ENCODE assay signal across 13 cellular contexts in the genomic region with DNA sequence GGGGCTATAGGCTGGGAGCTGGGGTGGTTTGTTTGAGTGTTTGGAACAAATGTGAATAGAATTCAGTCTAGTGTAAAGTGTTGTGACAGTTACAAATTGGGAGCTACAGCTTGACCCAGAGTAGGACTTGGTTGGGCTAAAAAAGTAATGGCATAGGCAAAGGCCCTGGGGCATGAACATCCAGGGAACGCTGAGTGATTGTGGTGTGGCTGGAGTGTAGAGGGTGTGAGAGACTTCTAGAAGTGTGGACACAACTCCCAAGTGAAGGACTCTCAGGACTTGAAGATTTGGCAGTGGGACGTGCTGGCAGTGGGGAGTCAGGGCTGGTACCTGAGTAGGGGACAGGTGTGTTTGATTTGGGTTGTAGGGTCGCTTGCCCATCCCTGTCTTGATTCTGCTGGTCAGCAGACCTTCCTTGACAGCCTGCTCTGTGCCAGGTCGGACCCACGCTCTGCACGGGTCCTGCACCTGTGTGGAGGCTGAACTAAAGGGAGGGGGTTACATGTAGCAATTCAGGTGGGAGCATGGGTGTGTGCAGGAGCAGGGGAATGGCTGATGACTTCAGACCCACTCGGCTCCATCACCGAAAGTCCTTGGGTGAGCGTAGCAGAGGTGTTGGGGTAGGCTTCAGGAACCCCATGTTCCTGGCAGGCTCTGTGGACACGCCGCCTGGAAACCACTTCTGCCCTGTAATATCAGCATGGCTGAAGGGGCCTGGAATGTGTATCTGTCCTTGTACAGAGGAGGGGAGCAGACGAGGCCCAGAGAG. TPM values are rescaled to one million over a fixed set of nuclear protein-coding genes. Genes with fewer than 3 reads are reported as not detected.
DNase-seq lines count a peak whose midpoint lies in the region; ATAC-seq and TF ChIP-seq lines count a peak whose summit lies in the region.
"Had no signal": no experiment of that assay in that cellular context is flagged by ENCODE, and none has a peak within 500 bp of the region (broad histone marks: within the 10 kb centered on the region; RNA-seq: fewer than 3 reads in every experiment).

No MANE protein-coding gene starts in this region.

- no peaks in the 10 kb centered on the region for H3K9me3 Mint-ChIP-seq in activated CD4-positive, alpha-beta T cell treated with anti-CD3 and anti-CD28 coated beads, Interleukin-2, amount 10 ng/mL, durations not matched to agents 7 days and 5 days
- H3K9me3 Mint-ChIP-seq in activated T-helper 1 cell treated with anti-CD3 and anti-CD28 coated beads, Interleukin-12 subunit alpha, Interleukin-12 subunit beta, Interleukin-2, Interleukin-4 antibody, amounts not matched to agents 30 ng/mL and 10 ng/mL and 1 ng/mL, durations not matched to agents 14 hours and 24 hours and 36 hours = no peaks in the 10 kb centered on the region
- H3K9me3 Mint-ChIP-seq: activated naive CD4-positive, alpha-beta T cell treated with anti-CD3 and anti-CD28 coated beads, Interleukin-2, amount 50 U/mL, for 24 hours; naive B cell had no signal

- H3K4me1 ChIP-seq in esophagus (ENCODE audit: control insufficient read depth in 2 of 2, insufficient read depth in 2 of 2, low read length in 1 of 2) (peaks cover 9 to 41% of the 10 kb centered on the region in 2 donors), muscle layer of duodenum (ENCODE audit: control insufficient read depth in 1 of 2, insufficient read depth in 2 of 2, low read length in 2 of 2) (peaks cover 10 to 70% of the 10 kb centered on the region in 2 donors), thyroid gland (peaks cover 74 to 88% of the 10 kb centered on the region in 2 donors)

- H3K27ac ChIP-seq in esophagus (ENCODE audit: low read depth in 2 of 2, low read length in 1 of 2) (peak overlapping the region; percentile 39 to 75), muscle layer of duodenum (ENCODE audit: low read length) (peak overlapping the region; percentile 58), thyroid gland (peak overlapping the region; percentile 83 to 88 (median 85))
- H3K27ac ChIP-seq: HL-60 had no signal

- intact Hi-C loops in thyroid gland (cut with DNase I) = no loop called here
- intact Hi-C loops in activated T-helper 1 cell treated with anti-CD3 and anti-CD28 coated beads, Interleukin-12 subunit alpha, Interleukin-12 subunit beta, Interleukin-2, Interleukin-4 antibody, amounts not matched to agents 30 ng/mL and 10 ng/mL and 1 ng/mL, durations not matched to agents 14 hours and 24 hours and 36 hours (cut with micrococcal nuclease) = no loop called here

- no peaks in the 10 kb centered on the region for H3K27me3 Mint-ChIP-seq in T-helper 17 cell
- no peaks in the 10 kb centered on the region for H3K27me3 Mint-ChIP-seq in activated CD4-positive, alpha-beta T cell treated with anti-CD3 and anti-CD28 coated beads, Interleukin-2, amount 10 ng/mL, durations not matched to agents 7 days and 5 days
- no peaks in the 10 kb centered on the region for H3K27me3 Mint-ChIP-seq in activated T-helper 1 cell treated with anti-CD3 and anti-CD28 coated beads, Interleukin-12 subunit alpha, Interleukin-12 subunit beta, Interleukin-2, Interleukin-4 antibody, amounts not matched to agents 30 ng/mL and 10 ng/mL and 1 ng/mL, durations not matched to agents 14 hours and 24 hours and 36 hours (ENCODE audit: insufficient read depth)
- H3K27me3 Mint-ChIP-seq: activated naive CD4-positive, alpha-beta T cell treated with anti-CD3 and anti-CD28 coated beads, Interleukin-2, amount 50 U/mL, for 24 hours had no signal

- H3K36me3 Mint-ChIP-seq in T-helper 17 cell (ENCODE audit: low read depth) = no peaks in the 10 kb centered on the region
- H3K36me3 Mint-ChIP-seq in activated CD4-positive, alpha-beta T cell treated with anti-CD3 and anti-CD28 coated beads, Interleukin-2, amount 10 ng/mL, durations not matched to agents 7 days and 5 days (ENCODE audit: low read depth) = no peaks in the 10 kb centered on the region
- H3K36me3 Mint-ChIP-seq in activated T-helper 1 cell treated with anti-CD3 and anti-CD28 coated beads, Interleukin-12 subunit alpha, Interleukin-12 subunit beta, Interleukin-2, Interleukin-4 antibody, amounts not matched to agents 30 ng/mL and 10 ng/mL and 1 ng/mL, durations not matched to agents 14 hours and 24 hours and 36 hours (ENCODE audit: low read depth) = no peaks in the 10 kb centered on the region
- H3K36me3 Mint-ChIP-seq: activated naive CD4-positive, alpha-beta T cell treated with anti-CD3 and anti-CD28 coated beads, Interleukin-2, amount 50 U/mL, for 24 hours had no signal

- H3K36me3 ChIP-seq in esophagus (ENCODE audit: control insufficient read depth in 2 of 2, insufficient read depth in 2 of 2, low read length in 1 of 2) (peaks cover 0 to 28% of the 10 kb centered on the region in 2 donors), muscle layer of duodenum (ENCODE audit: control insufficient read depth in 1 of 2, insufficient read depth in 2 of 2, low read length in 2 of 2) (peaks cover 7 to 9% of the 10 kb centered on the region in 2 donors), thyroid gland (peaks cover 5% of the 10 kb centered on the region in 2 donors)

- peaks cover 60% of the 10 kb centered on the region for H3K4me1 Mint-ChIP-seq in T-helper 17 cell
- H3K4me1 Mint-ChIP-seq in activated CD4-positive, alpha-beta T cell treated with anti-CD3 and anti-CD28 coated beads, Interleukin-2, amount 10 ng/mL, durations not matched to agents 7 days and 5 days = peaks cover 26% of the 10 kb centered on the region
- peaks cover 30% of the 10 kb centered on the region for H3K4me1 Mint-ChIP-seq in activated T-helper 1 cell treated with anti-CD3 and anti-CD28 coated beads, Interleukin-12 subunit alpha, Interleukin-12 subunit beta, Interleukin-2, Interleukin-4 antibody, amounts not matched to agents 30 ng/mL and 10 ng/mL and 1 ng/mL, durations not matched to agents 14 hours and 24 hours and 36 hours (ENCODE audit: low read depth)

- peak in 1 of 2 donors; percentile 33 for TF ChIP-seq POLR2A in thyroid gland (IDR thresholded peaks at IDR 0.05)

- no peak for TF ChIP-seq CTCF in thyroid gland (IDR thresholded peaks at IDR 0.05)

- H3K9me3 ChIP-seq in T-helper 17 cell (ENCODE audit: control insufficient read depth, low read length, poor library complexity, severe bottlenecking) = no peaks in the 10 kb centered on the region
- H3K9me3 ChIP-seq in esophagus (ENCODE audit: control insufficient read depth in 2 of 2, insufficient read depth in 1 of 2, low read depth in 1 of 2, low read length in 1 of 2) = no peaks in the 10 kb centered on the region
- no peaks in the 10 kb centered on the region for H3K9me3 ChIP-seq in muscle layer of duodenum (ENCODE audit: control insufficient read depth in 1 of 2, low read length in 2 of 2)
- H3K9me3 ChIP-seq in thyroid gland = no peaks in the 10 kb centered on the region

- DNase-seq in T-helper 17 cell (no peak), thyroid gland (peak; percentile 92), NCI-H510A (lab: John Stamatoyannopoulos, UW) (no peak)
- DNase-seq in activated CD4-positive, alpha-beta T cell treated with anti-CD3 and anti-CD28 coated beads, Interleukin-2, amount 10 ng/mL, durations not matched to agents 7 days and 5 days = no peak
- DNase-seq in activated T-helper 1 cell treated with anti-CD3 and anti-CD28 coated beads, Interleukin-12 subunit alpha, Interleukin-12 subunit beta, Interleukin-2, Interleukin-4 antibody, amounts not matched to agents 30 ng/mL and 10 ng/mL and 1 ng/mL, durations not matched to agents 14 hours and 24 hours and 36 hours (ENCODE audit: low spot score) = no peak
- DNase-seq: activated CD4-positive, alpha-beta T cell treated with anti-CD3 and anti-CD28 coated beads, Interleukin-2, amount 50 U/mL, for 4 hours; effector CD8-positive, alpha-beta T cell; naive B cell; stimulated activated CD4-positive, alpha-beta T cell treated with anti-CD3 and anti-CD28 coated beads, Interleukin-1b, Interleukin-23, amount 100 ng/mL, for 48 hours had no signal

- H3K27me3 ChIP-seq in esophagus (ENCODE audit: control insufficient read depth in 1 of 2, insufficient read depth in 2 of 2, low read length in 2 of 2) (no peaks in the 10 kb centered on the region), muscle layer of duodenum (ENCODE audit: low read depth, low read length) (no peaks in the 10 kb centered on the region), thyroid gland (no peaks in the 10 kb centered on the region)

- POLR2A ChIA-PET in activated CD4-positive, alpha-beta T cell treated with anti-CD3 and anti-CD28 coated beads, Interleukin-2, amount 10 ng/mL, durations not matched to agents 7 days and 5 days (lab: Charles Lee) = no interaction called here

- CTCF ChIA-PET in activated CD4-positive, alpha-beta T cell treated with anti-CD3 and anti-CD28 coated beads, Interleukin-2, amount 10 ng/mL, durations not matched to agents 7 days and 5 days (lab: Charles Lee) = no interaction called here

- WGBS in esophagus, 2 donors = 78 to 87% methylated on average over 12 of the region's 12 CpGs
- WGBS in thyroid gland, 2 donors = 55 to 59% methylated on average over 9 to 12 of the region's 12 CpGs

- H3K27ac Mint-ChIP-seq in T-helper 17 cell = peak overlapping the region; percentile 89
- H3K27ac Mint-ChIP-seq in activated CD4-positive, alpha-beta T cell treated with anti-CD3 and anti-CD28 coated beads, Interleukin-2, amount 10 ng/mL, durations not matched to agents 7 days and 5 days = no peak overlapping the region
- no peak overlapping the region for H3K27ac Mint-ChIP-seq in activated T-helper 1 cell treated with anti-CD3 and anti-CD28 coated beads, Interleukin-12 subunit alpha, Interleukin-12 subunit beta, Interleukin-2, Interleukin-4 antibody, amounts not matched to agents 30 ng/mL and 10 ng/mL and 1 ng/mL, durations not matched to agents 14 hours and 24 hours and 36 hours
- H3K27ac Mint-ChIP-seq: activated naive CD4-positive, alpha-beta T cell treated with anti-CD3 and anti-CD28 coated beads, Interleukin-2, amount 50 U/mL, for 24 hours had no signal

- no peak overlapping the region for H3K4me3 Mint-ChIP-seq in T-helper 17 cell
- H3K4me3 Mint-ChIP-seq in activated CD4-positive, alpha-beta T cell treated with anti-CD3 and anti-CD28 coated beads, Interleukin-2, amount 10 ng/mL, durations not matched to agents 7 days and 5 days = no peak overlapping the region
- no peak overlapping the region for H3K4me3 Mint-ChIP-seq in activated T-helper 1 cell treated with anti-CD3 and anti-CD28 coated beads, Interleukin-12 subunit alpha, Interleukin-12 subunit beta, Interleukin-2, Interleukin-4 antibody, amounts not matched to agents 30 ng/mL and 10 ng/mL and 1 ng/mL, durations not matched to agents 14 hours and 24 hours and 36 hours
- H3K4me3 Mint-ChIP-seq: activated naive CD4-positive, alpha-beta T cell treated with anti-CD3 and anti-CD28 coated beads, Interleukin-2, amount 50 U/mL, for 24 hours; naive B cell had no signal

- no peak overlapping the region for H3K4me3 ChIP-seq in esophagus (ENCODE audit: low read depth in 1 of 2, low read length in 2 of 2)
- no peak overlapping the region for H3K4me3 ChIP-seq in muscle layer of duodenum (ENCODE audit: low read depth in 1 of 2, low read length in 2 of 2)
- no peak overlapping the region for H3K4me3 ChIP-seq in thyroid gland (replicated peaks in 1 of 3)

- ATAC-seq in T-helper 17 cell = no peak

RNA-seq across cellular contexts. Expression of a gene that starts 43.3 kb away (rescaled TPM):
- 10 to 100 TPM; 30.0 to 34.0 TPM for total RNA-seq in T-helper 17 cell
- 10 to 100 TPM; 29.2 to 29.7 TPM for polyA plus RNA-seq in esophagus
- total RNA-seq in thyroid gland = 100 to 1,000 TPM in 2 of 4 donors, 10 to 100 TPM in 2; 59.9 to 128 (median 94.4) TPM
- 10 to 100 TPM; 27.8 to 31.5 TPM for total RNA-seq in activated CD4-positive, alpha-beta T cell treated with anti-CD3 and anti-CD28 coated beads, Interleukin-2, amount 10 ng/mL, durations not matched to agents 7 days and 5 days
- 67.6 and 67.8 TPM in 2 replicates for total RNA-seq in activated T-helper 1 cell treated with anti-CD3 and anti-CD28 coated beads, Interleukin-12 subunit alpha, Interleukin-12 subunit beta, Interleukin-2, Interleukin-4 antibody, amounts not matched to agents 30 ng/mL and 10 ng/mL and 1 ng/mL, durations not matched to agents 14 hours and 24 hours and 36 hours

Comparison
In these comparisons a context has a peak if more than half of its experiments do, and no peak if none do; other contexts are left out.
1. DNase-seq: peak in thyroid gland (2 of 2); none in T-helper 17 cell (0 of 3), activated CD4-positive, alpha-beta T cell treated with anti-CD3 and anti-CD28 coated beads, Interleukin-2, amount 10 ng/mL, durations not matched to agents 7 days and 5 days (single experiment), NCI-H510A (single experiment) and activated T-helper 1 cell treated with anti-CD3 and anti-CD28 coated beads, Interleukin-12 subunit alpha, Interleukin-12 subunit beta, Interleukin-2, Interleukin-4 antibody, amounts not matched to agents 30 ng/mL and 10 ng/mL and 1 ng/mL, durations not matched to agents 14 hours and 24 hours and 36 hours (single experiment).
2. Peak in every context shown above with its lines, with median percentiles within 50 percentile points of each other: H3K27ac ChIP-seq.